34 cellular contexts compared by ENCODE assay signal in genomic region chr9:111027798-111028197, GRCh38. TPM values are rescaled to one million over a fixed set of nuclear protein-coding genes. Genes with fewer than 3 reads are reported as not detected.
"Had no signal": no experiment of that assay in that cellular context is flagged by ENCODE, and none has a peak within 500 bp of the region (broad histone marks: within the 10 kb centered on the region; RNA-seq: fewer than 3 reads in every experiment).

No MANE protein-coding gene starts in this region.

- ATAC-seq: activated CD4-positive, alpha-beta T cell treated with anti-CD3 and anti-CD28 coated beads for 36 hours; activated CD8-positive, alpha-beta memory T cell treated with anti-CD3 and anti-CD28 coated beads, Interleukin-2, amount 10 ng/mL, durations not matched to agents 7 days and 5 days; activated CD8-positive, alpha-beta T cell treated with anti-CD3 and anti-CD28 coated beads, Interleukin-2, amount 10 ng/mL, durations not matched to agents 7 days and 5 days; activated naive CD4-positive, alpha-beta T cell treated with anti-CD3 and anti-CD28 coated beads, Interleukin-2, amount 50 U/mL, for 72 hours; effector memory CD8-positive, alpha-beta T cell; gastroesophageal sphincter; heart right ventricle had no signal

- H3K9me3 ChIP-seq: esophagus squamous epithelium, gastroesophageal sphincter had no signal

- H3K27ac ChIP-seq: brain microvascular endothelial cell, esophagus squamous epithelium, gastroesophageal sphincter, heart right ventricle had no signal

- H3K27me3 ChIP-seq: brain microvascular endothelial cell, esophagus squamous epithelium, gastroesophageal sphincter had no signal

- H3K36me3 ChIP-seq: brain microvascular endothelial cell, gastroesophageal sphincter had no signal

- H3K4me1 ChIP-seq: esophagus squamous epithelium, gastroesophageal sphincter had no signal

- FAIRE-seq: astrocyte, colon had no signal

- DNase-seq: activated CD4-positive, alpha-beta memory T cell treated with anti-CD3 and anti-CD28 coated beads for 36 hours; activated CD4-positive, alpha-beta T cell treated with anti-CD3 and anti-CD28 coated beads for 36 hours; activated CD4-positive, alpha-beta T cell treated with anti-CD3 and anti-CD28 coated beads, Interleukin-2, amount 10 ng/mL, durations not matched to agents 24 days and 14 days; activated CD4-positive, CD25-positive, alpha-beta regulatory T cell; activated CD4-positive, CD25-positive, alpha-beta regulatory T cell treated with anti-CD3 and anti-CD28 coated beads, Interleukin-2, amount 50 U/mL, for 72 hours; activated CD8-positive, alpha-beta memory T cell treated with anti-CD3 and anti-CD28 coated beads, Interleukin-2, amount 10 ng/mL, durations not matched to agents 7 days and 5 days; activated CD8-positive, alpha-beta memory T cell treated with anti-CD3 and anti-CD28 coated beads, Interleukin-2, amount 50 U/mL, for 4 hours; activated CD8-positive, alpha-beta T cell treated with anti-CD3 and anti-CD28 coated beads, Interleukin-2, amount 10 ng/mL, durations not matched to agents 7 days and 5 days; activated effector memory CD4-positive, alpha-beta T cell treated with anti-CD3 and anti-CD28 coated beads, Interleukin-2, amount 50 U/mL, for 16 hours; activated naive CD4-positive, alpha-beta T cell treated with anti-CD3 and anti-CD28 coated beads, Interleukin-2, amount 10 ng/mL, durations not matched to agents 7 days and 5 days; activated naive CD8-positive, alpha-beta T cell treated with anti-CD3 and anti-CD28 coated beads, Interleukin-2, amount 10 ng/mL, durations not matched to agents 7 days and 5 days; activated T-cell treated with anti-CD3 and anti-CD28 coated beads, Interleukin-2, amount 50 U/mL, for 1 hour; activated T-cell treated with anti-CD3 and anti-CD28 coated beads, Interleukin-2, amount 50 U/mL, for 48 hours; amniotic stem cell; anterior cingulate cortex; brain microvascular endothelial cell; caudate nucleus; cortex of kidney; dermis blood vessel endothelial cell; effector CD4-positive, alpha-beta T cell; effector memory CD8-positive, alpha-beta T cell; erythroblast; esophagus squamous epithelium; foreskin melanocyte; heart right ventricle; T-helper 2 cell had no signal

- H3K4me3 ChIP-seq: esophagus squamous epithelium, gastroesophageal sphincter, heart right ventricle had no signal

RNA-seq across cellular contexts. Expression of gene LPAR1, which starts 10.5 kb away (rescaled TPM):
- total RNA-seq: activated CD4-positive, alpha-beta memory T cell treated with anti-CD3 and anti-CD28 coated beads for 36 hours; activated CD4-positive, alpha-beta T cell treated with anti-CD3 and anti-CD28 coated beads for 36 hours; activated CD4-positive, alpha-beta T cell treated with anti-CD3 and anti-CD28 coated beads, Interleukin-2, amount 10 ng/mL, durations not matched to agents 24 days and 14 days; activated CD8-positive, alpha-beta memory T cell treated with anti-CD3 and anti-CD28 coated beads for 36 hours; activated CD8-positive, alpha-beta memory T cell treated with anti-CD3 and anti-CD28 coated beads, Interleukin-2, amount 10 ng/mL, durations not matched to agents 7 days and 5 days; activated CD8-positive, alpha-beta T cell treated with anti-CD3 and anti-CD28 coated beads, Interleukin-2, amount 10 ng/mL, durations not matched to agents 7 days and 5 days; activated naive CD4-positive, alpha-beta T cell treated with anti-CD3 and anti-CD28 coated beads, Interleukin-2, amount 50 U/mL, for 72 hours; activated T-helper 1 cell treated with anti-CD3 and anti-CD28 coated beads, Interleukin-12 subunit alpha, Interleukin-12 subunit beta, Interleukin-2, Interleukin-4 antibody, amounts not matched to agents 30 ng/mL and 10 ng/mL and 1 ng/mL, durations not matched to agents 14 hours and 24 hours and 36 hours; activated T-helper 2 cell treated with anti-CD3 and anti-CD28 coated beads, Interferon-gamma antibody, Interleukin-2, Interleukin-4, amounts not matched to agents 10 μg/mL and 5 μg/mL and 100 μg/mL, durations not matched to agents 14 hours and 24 hours and 36 hours; T-helper 1 cell treated with Interleukin-12 subunit alpha and Interleukin-12 subunit beta and Interleukin-4 antibody, amounts not matched to agents 30 ng/mL and 1 ng/mL, for 36 hours had no signal
